In the genomic region with DNA sequence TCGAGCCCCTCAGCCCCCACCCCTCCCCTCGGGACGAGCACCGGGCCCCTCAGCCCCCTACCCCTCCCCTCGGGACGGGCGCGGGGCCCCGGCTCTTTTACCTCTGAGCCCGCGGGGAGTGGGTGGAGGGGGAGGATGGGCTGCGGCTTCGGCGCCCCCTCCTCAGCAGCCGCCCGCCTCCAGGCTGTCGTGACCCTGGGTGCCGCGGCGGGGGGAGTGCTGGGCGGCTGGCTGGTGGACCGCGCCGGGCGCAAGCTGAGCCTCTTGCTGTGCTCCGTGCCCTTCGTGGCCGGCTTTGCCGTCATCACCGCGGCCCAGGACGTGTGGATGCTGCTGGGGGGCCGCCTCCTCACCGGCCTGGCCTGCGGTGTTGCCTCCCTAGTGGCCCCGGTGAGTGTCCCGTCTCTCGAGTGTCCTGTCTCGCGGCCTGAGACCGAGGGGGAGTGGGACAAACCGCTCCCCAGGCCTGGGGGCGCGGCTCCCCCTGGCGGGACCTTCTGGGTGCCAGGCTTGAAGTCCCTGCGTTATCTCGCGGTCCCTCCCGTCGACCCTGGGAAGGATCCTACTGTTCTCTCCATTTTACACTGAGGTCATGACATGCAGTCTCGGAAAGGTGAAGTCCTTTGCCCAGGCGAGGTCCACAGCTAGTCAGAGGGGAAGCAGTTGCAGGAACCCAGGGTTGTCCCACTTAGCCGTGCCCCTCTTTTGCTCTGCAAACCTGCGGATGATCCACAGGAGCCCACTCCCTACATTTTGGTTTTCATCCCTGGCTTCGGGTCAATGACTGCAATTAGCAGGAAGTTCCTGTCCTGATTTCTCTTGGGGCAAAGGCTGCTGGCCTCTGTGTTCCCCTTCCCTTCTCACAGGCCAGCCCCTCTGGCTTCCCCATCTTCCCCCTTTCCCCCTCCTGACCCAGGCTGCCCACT, we compare ENCODE assay signal across 8 cellular contexts. TPM values are rescaled to one million over a fixed set of nuclear protein-coding genes. Genes with fewer than 3 reads are reported as not detected.
DNase-seq lines count a peak whose midpoint lies in the region; ATAC-seq and TF ChIP-seq lines count a peak whose summit lies in the region.

No MANE protein-coding gene starts in this region.

- peak; percentile 36 to 47 for TF ChIP-seq CTCF in fibroblast of lung (conservative IDR thresholded peaks at IDR 0.05 in 1 of 2, IDR thresholded peaks at IDR 0.05 in 1 of 2; ENCODE audit: low read depth in 1 of 2, low read length in 2 of 2)
- no peak for TF ChIP-seq CTCF in natural killer cell (IDR thresholded peaks at IDR 0.05)

- H3K27me3 ChIP-seq in fibroblast of lung (ENCODE audit: control insufficient read depth, insufficient read depth, low read length): no peaks in the 10 kb centered on the region

- no peak for ATAC-seq in natural killer cell
- no peak for ATAC-seq in HG02938 (IDR thresholded peaks at IDR 0.05; ENCODE audit: unreplicated experiment)
- ATAC-seq in HG02973 (IDR thresholded peaks at IDR 0.05; ENCODE audit: unreplicated experiment): no peak

- peak overlapping the region; percentile 42 to 62 (median 58) for H3K4me3 ChIP-seq in fibroblast of lung (replicated peaks in 1 of 4; ENCODE audit: control extremely low read depth in 1 of 4, insufficient read depth in 1 of 4, low read depth in 3 of 4, low read length in 4 of 4)

- H3K4me3 Mint-ChIP-seq in activated CD4-positive, alpha-beta memory T cell treated with anti-CD3 and anti-CD28 coated beads, Interleukin-2, amount 10 ng/mL, durations not matched to agents 7 days and 5 days: peak overlapping the region; percentile 67
- peak overlapping the region; percentile 83 for H3K4me3 Mint-ChIP-seq in natural killer cell

- H3K79me2 ChIP-seq in fibroblast of lung (ENCODE audit: control insufficient read depth, insufficient read depth, low read length): peaks cover 1% of the 10 kb centered on the region

- H3K4me1 ChIP-seq in fibroblast of lung (ENCODE audit: control insufficient read depth, extremely low read depth, insufficient read depth, low read length): no peaks in the 10 kb centered on the region

- peak overlapping the region; percentile 60 for H3K27ac ChIP-seq in fibroblast of lung (ENCODE audit: insufficient read depth, low read length)

- peak overlapping the region; percentile 87 for H3K4me2 ChIP-seq in fibroblast of lung (ENCODE audit: extremely low read depth, insufficient read depth, low read length)

- CTCF ChIA-PET in activated CD4-positive, alpha-beta memory T cell treated with anti-CD3 and anti-CD28 coated beads, Interleukin-2, amount 10 ng/mL, durations not matched to agents 7 days and 5 days (lab: Charles Lee): interaction anchor here (0.6 to 2.1 kb wide), 14 partner anchors 10 to 435 kb away, joined by 3 to 21 read pairs (median 6); partner anchors contain the start of genes TOR2A and ZNF79

- no peaks in the 10 kb centered on the region for H3K36me3 ChIP-seq in fibroblast of lung (ENCODE audit: control insufficient read depth, insufficient read depth, low read length)

- H3K27ac Mint-ChIP-seq in activated CD4-positive, alpha-beta memory T cell treated with anti-CD3 and anti-CD28 coated beads, Interleukin-2, amount 10 ng/mL, durations not matched to agents 7 days and 5 days: no peak overlapping the region
- H3K27ac Mint-ChIP-seq in natural killer cell: peak overlapping the region; percentile 57 to 84

- POLR2A ChIA-PET in activated CD4-positive, alpha-beta memory T cell treated with anti-CD3 and anti-CD28 coated beads, Interleukin-2, amount 10 ng/mL, durations not matched to agents 7 days and 5 days (lab: Charles Lee): interaction anchor here (1.0 to 4.1 kb wide), 8 partner anchors 11 to 413 kb away, joined by 3 to 54 read pairs (median 4); partner anchors contain the start of genes CDK9, LRSAM1, RPL12 and ZNF79

- H3K4me1 Mint-ChIP-seq in activated CD4-positive, alpha-beta memory T cell treated with anti-CD3 and anti-CD28 coated beads, Interleukin-2, amount 10 ng/mL, durations not matched to agents 7 days and 5 days: peaks cover 18% of the 10 kb centered on the region
- H3K4me1 Mint-ChIP-seq in natural killer cell: peaks cover 9 to 13% of the 10 kb centered on the region in 2 donors

- no peaks in the 10 kb centered on the region for H3K9me3 ChIP-seq in fibroblast of lung (ENCODE audit: control insufficient read depth, insufficient read depth, low read depth, low read length)

- H3K36me3 Mint-ChIP-seq in activated CD4-positive, alpha-beta memory T cell treated with anti-CD3 and anti-CD28 coated beads, Interleukin-2, amount 10 ng/mL, durations not matched to agents 7 days and 5 days (ENCODE audit: low read depth): no peaks in the 10 kb centered on the region
- H3K36me3 Mint-ChIP-seq in natural killer cell: no peaks in the 10 kb centered on the region

- in situ Hi-C loops in KBM-7 (cut with MboI; ENCODE audit: low pct_unique_long_range_greater_than_20kb, low sequenced_read_pairs): no loop called here

- H3K9ac ChIP-seq in fibroblast of lung (ENCODE audit: insufficient read depth, low read length): peak overlapping the region; percentile 65

- peaks cover 31% of the 10 kb centered on the region for H3K27me3 Mint-ChIP-seq in activated CD4-positive, alpha-beta memory T cell treated with anti-CD3 and anti-CD28 coated beads, Interleukin-2, amount 10 ng/mL, durations not matched to agents 7 days and 5 days
- H3K27me3 Mint-ChIP-seq in natural killer cell (ENCODE audit: low read depth in 2 of 2): peaks cover 6% of the 10 kb centered on the region in 2 donors

- H3K9me3 Mint-ChIP-seq in activated CD4-positive, alpha-beta memory T cell treated with anti-CD3 and anti-CD28 coated beads, Interleukin-2, amount 10 ng/mL, durations not matched to agents 7 days and 5 days: no peaks in the 10 kb centered on the region
- H3K9me3 Mint-ChIP-seq in natural killer cell: no peaks in the 10 kb centered on the region

- DNase-seq in D341Med (ENCODE audit: low spot score) (peak; percentile 74), KBM-7 (peak; percentile 37), fibroblast of lung (ENCODE audit: low read depth in 2 of 2) (peak; percentile 25), natural killer cell (peak; percentile 40), NCI-H2081 treated with DMSO at 0.1 percent for 48 hours (lab: John Stamatoyannopoulos, UW) (no peak)
- peak; percentile 41 for DNase-seq in activated CD4-positive, alpha-beta memory T cell treated with anti-CD3 and anti-CD28 coated beads, Interleukin-2, amount 10 ng/mL, durations not matched to agents 7 days and 5 days

- H2AFZ ChIP-seq in fibroblast of lung (ENCODE audit: low read length): peak overlapping the region; percentile 65

- intact Hi-C loops in natural killer cell (cut with micrococcal nuclease): loop anchor here (2.0 to 10.0 kb wide), 3 partner anchors 27 to 173 kb away; partner anchors contain the start of genes LRSAM1, RPL12 and ZNF79

- no peaks in the 10 kb centered on the region for H4K20me1 ChIP-seq in fibroblast of lung (ENCODE audit: control insufficient read depth, extremely low read depth, insufficient read depth, low read length)

RNA-seq across cellular contexts. Expression of gene SLC2A8, which starts 1.0 kb away (rescaled TPM):
- 1 to 10 TPM; 7.5 to 7.7 TPM for total RNA-seq in activated CD4-positive, alpha-beta memory T cell treated with anti-CD3 and anti-CD28 coated beads, Interleukin-2, amount 10 ng/mL, durations not matched to agents 7 days and 5 days
- total RNA-seq in fibroblast of lung: 7.2 and 11.4 TPM in 2 replicates
- 4.6 and 6.3 TPM in 2 replicates for polyA plus RNA-seq in fibroblast of lung
- polyA plus RNA-seq in fibroblast of lung (2012): 6.1 and 10.7 TPM in 2 replicates
- polyA minus RNA-seq in fibroblast of lung (ENCODE audit: low replicate concordance): 5.9 and 12.2 TPM in 2 replicates
- total RNA-seq in natural killer cell: 10 to 100 TPM; 21.1 to 30.6 (median 30.0) TPM

RNA-seq across cellular contexts. Expression of gene ZNF79, which starts 26.2 kb away (rescaled TPM):
- total RNA-seq in activated CD4-positive, alpha-beta memory T cell treated with anti-CD3 and anti-CD28 coated beads, Interleukin-2, amount 10 ng/mL, durations not matched to agents 7 days and 5 days: 10 to 100 TPM; 12.5 to 12.7 TPM
- total RNA-seq in fibroblast of lung (12.6 and 15.0 TPM in 2 replicates), natural killer cell (10 to 100 TPM; 13.8 to 16.1 (median 14.2) TPM)
- polyA plus RNA-seq in fibroblast of lung: 4.9 and 5.3 TPM in 2 replicates
- 4.0 and 4.5 TPM in 2 replicates for polyA plus RNA-seq in fibroblast of lung (2012)
- polyA minus RNA-seq in fibroblast of lung (ENCODE audit: low replicate concordance): 4.9 and 10.7 TPM in 2 replicates

RNA-seq across cellular contexts. Expression of gene RPL12, which starts 53.2 kb away (rescaled TPM):
- 1,000 to 10,000 TPM; 1,379 to 1,395 TPM for total RNA-seq in activated CD4-positive, alpha-beta memory T cell treated with anti-CD3 and anti-CD28 coated beads, Interleukin-2, amount 10 ng/mL, durations not matched to agents 7 days and 5 days
- total RNA-seq in fibroblast of lung (1,387 and 1,751 TPM in 2 replicates), natural killer cell (100 to 1,000 TPM; 561 to 770 (median 724) TPM)
- 1,726 and 1,973 TPM in 2 replicates for polyA plus RNA-seq in fibroblast of lung
- polyA plus RNA-seq in fibroblast of lung (2012): 1,989 and 2,401 TPM in 2 replicates
- 418 and 420 TPM in 2 replicates for polyA minus RNA-seq in fibroblast of lung (ENCODE audit: low replicate concordance)

RNA-seq across cellular contexts. Expression of gene LRSAM1, which starts 53.3 kb away (rescaled TPM):
- 10 to 100 TPM; 25.4 to 26.9 TPM for total RNA-seq in activated CD4-positive, alpha-beta memory T cell treated with anti-CD3 and anti-CD28 coated beads, Interleukin-2, amount 10 ng/mL, durations not matched to agents 7 days and 5 days
- total RNA-seq in fibroblast of lung (10.0 and 18.0 TPM in 2 replicates), natural killer cell (10 to 100 TPM; 17.4 to 24.6 (median 20.7) TPM)
- 6.8 and 8.6 TPM in 2 replicates for polyA plus RNA-seq in fibroblast of lung
- polyA plus RNA-seq in fibroblast of lung (2012): 9.2 and 11.3 TPM in 2 replicates
- 11.9 and 12.2 TPM in 2 replicates for polyA minus RNA-seq in fibroblast of lung (ENCODE audit: low replicate concordance)
